In genomic region chrX:135985123-135985973, GRCh38 we compare ENCODE assay signal across 8 cellular contexts. TPM values are rescaled to one million over a fixed set of nuclear protein-coding genes. Genes with fewer than 3 reads are reported as not detected.
DNase-seq lines count a peak whose midpoint lies in the region; ATAC-seq and TF ChIP-seq lines count a peak whose summit lies in the region.

Gene SLC9A6 (plus strand): TSS chrX:135985435. CDS start chrX:135985659, 224 bp downstream.

- no peaks in the 10 kb centered on the region for H3K9me2 ChIP-seq in PC-3 (replicated peaks; ENCODE audit: low read length)

- H3K4me1 ChIP-seq in HUES48 (ENCODE audit: control insufficient read depth, insufficient read depth, low read length), result peaks cover 17% of the 10 kb centered on the region; the same call in 1 of the 2 replicates
- peaks cover 7% of the 10 kb centered on the region for H3K4me1 ChIP-seq in PC-3 (ENCODE audit: insufficient read depth, low read length)

- peak within 1 kb of the TSS; percentile 48 for H3K27ac Mint-ChIP-seq in Calu3 (ENCODE audit: unreplicated experiment)
- H3K27ac Mint-ChIP-seq in activated T-helper 1 cell treated with anti-CD3 and anti-CD28 coated beads, Interleukin-12 subunit alpha, Interleukin-12 subunit beta, Interleukin-2, Interleukin-4 antibody, amounts not matched to agents 30 ng/mL and 10 ng/mL and 1 ng/mL, durations not matched to agents 14 hours and 24 hours and 36 hours, result peak within 1 kb of the TSS; percentile 86
- peak within 1 kb of the TSS; percentile 86 to 96 (median 94) for H3K27ac Mint-ChIP-seq in naive thymus-derived CD8-positive, alpha-beta T cell

- no peaks in the 10 kb centered on the region for H4K20me1 ChIP-seq in PC-3 (ENCODE audit: low read length)

- peak within 1 kb of the TSS; percentile 89 for H3K4me3 Mint-ChIP-seq in Calu3 (ENCODE audit: low read depth, unreplicated experiment)
- H3K4me3 Mint-ChIP-seq in activated T-helper 1 cell treated with anti-CD3 and anti-CD28 coated beads, Interleukin-12 subunit alpha, Interleukin-12 subunit beta, Interleukin-2, Interleukin-4 antibody, amounts not matched to agents 30 ng/mL and 10 ng/mL and 1 ng/mL, durations not matched to agents 14 hours and 24 hours and 36 hours, result peak within 1 kb of the TSS; percentile 92
- H3K4me3 Mint-ChIP-seq in naive thymus-derived CD8-positive, alpha-beta T cell, result peak within 1 kb of the TSS; percentile 85 to 95 (median 91)

- H3K9me3 ChIP-seq in HUES48 (ENCODE audit: control insufficient read depth, insufficient read depth, low read length), result no peaks in the 10 kb centered on the region
- no peaks in the 10 kb centered on the region for H3K9me3 ChIP-seq in PC-3 (ENCODE audit: low read length)

- H3K4me2 ChIP-seq in PC-3 (ENCODE audit: low read length), result peak within 1 kb of the TSS; percentile 86

- H3K36me3 ChIP-seq in HUES48 (ENCODE audit: control insufficient read depth, insufficient read depth, low read length), result no peaks in the 10 kb centered on the region
- H3K36me3 ChIP-seq in PC-3 (ENCODE audit: low read depth, low read length), result no peaks in the 10 kb centered on the region

- peak within 1 kb of the TSS; percentile 87 for H2AFZ ChIP-seq in PC-3 (ENCODE audit: low read length)

- no peaks in the 10 kb centered on the region for H3K9me3 Mint-ChIP-seq in Calu3 (ENCODE audit: low read depth, unreplicated experiment)
- H3K9me3 Mint-ChIP-seq in activated T-helper 1 cell treated with anti-CD3 and anti-CD28 coated beads, Interleukin-12 subunit alpha, Interleukin-12 subunit beta, Interleukin-2, Interleukin-4 antibody, amounts not matched to agents 30 ng/mL and 10 ng/mL and 1 ng/mL, durations not matched to agents 14 hours and 24 hours and 36 hours, result no peaks in the 10 kb centered on the region
- no peaks in the 10 kb centered on the region for H3K9me3 Mint-ChIP-seq in naive thymus-derived CD8-positive, alpha-beta T cell

- peaks cover 41% of the 10 kb centered on the region for H3K79me2 ChIP-seq in PC-3 (ENCODE audit: low read length)

- H3K27me3 ChIP-seq in HUES48 (ENCODE audit: control insufficient read depth, insufficient read depth, low read length), result no peaks in the 10 kb centered on the region; the same call in 1 of the 2 replicates
- no peaks in the 10 kb centered on the region for H3K27me3 ChIP-seq in PC-3 (ENCODE audit: low read length)

- no peak for TF ChIP-seq CTCF in Calu3 (IDR thresholded peaks at IDR 0.05; ENCODE audit: unreplicated experiment)
- TF ChIP-seq CTCF in PC-3 (conservative IDR thresholded peaks at IDR 0.05; ENCODE audit: low read depth, low read length), result no peak

- H3K27ac ChIP-seq in HUES48 (ENCODE audit: low read depth, low read length), result peak within 1 kb of the TSS; percentile 45
- 0 out of 2 replicates have a peak within 1 kb of the TSS, but pooled peaks have one; percentile 16 for H3K27ac ChIP-seq in PC-3 (ENCODE audit: low read length)

- peak; percentile 81 for ATAC-seq in GM21360 (IDR thresholded peaks at IDR 0.05; ENCODE audit: unreplicated experiment)
- peak; percentile 89 for ATAC-seq in PC-3
- peak; percentile 84 to 87 for ATAC-seq in naive thymus-derived CD8-positive, alpha-beta T cell

- peaks cover 19% of the 10 kb centered on the region for H3K36me3 Mint-ChIP-seq in Calu3 (ENCODE audit: insufficient read depth, unreplicated experiment)
- H3K36me3 Mint-ChIP-seq in activated T-helper 1 cell treated with anti-CD3 and anti-CD28 coated beads, Interleukin-12 subunit alpha, Interleukin-12 subunit beta, Interleukin-2, Interleukin-4 antibody, amounts not matched to agents 30 ng/mL and 10 ng/mL and 1 ng/mL, durations not matched to agents 14 hours and 24 hours and 36 hours (ENCODE audit: low read depth), result no peaks in the 10 kb centered on the region
- H3K36me3 Mint-ChIP-seq in naive thymus-derived CD8-positive, alpha-beta T cell, result peaks cover 0 to 4% (median 2%) of the 10 kb centered on the region in 3 donors

- peak within 1 kb of the TSS; percentile 96 for H3K4me3 ChIP-seq in HUES48 (ENCODE audit: low read depth, low read length)
- H3K4me3 ChIP-seq in PC-3 (ENCODE audit: low read length), result peak within 1 kb of the TSS; percentile 71

- peak within 1 kb of the TSS; percentile 69 for H3K9ac ChIP-seq in HUES48 (ENCODE audit: low read depth, low read length)
- peak within 1 kb of the TSS; percentile 82 for H3K9ac ChIP-seq in PC-3 (ENCODE audit: low read length)

- no peaks in the 10 kb centered on the region for H3K27me3 Mint-ChIP-seq in Calu3 (ENCODE audit: unreplicated experiment)
- H3K27me3 Mint-ChIP-seq in activated T-helper 1 cell treated with anti-CD3 and anti-CD28 coated beads, Interleukin-12 subunit alpha, Interleukin-12 subunit beta, Interleukin-2, Interleukin-4 antibody, amounts not matched to agents 30 ng/mL and 10 ng/mL and 1 ng/mL, durations not matched to agents 14 hours and 24 hours and 36 hours (ENCODE audit: insufficient read depth), result no peaks in the 10 kb centered on the region
- no peaks in the 10 kb centered on the region for H3K27me3 Mint-ChIP-seq in naive thymus-derived CD8-positive, alpha-beta T cell

- no peaks in the 10 kb centered on the region for H3F3A ChIP-seq in PC-3 (ENCODE audit: low read length, unreplicated experiment)

- H3K4me1 Mint-ChIP-seq in Calu3 (ENCODE audit: low read depth, unreplicated experiment), result peaks cover 33% of the 10 kb centered on the region
- peaks cover 52% of the 10 kb centered on the region for H3K4me1 Mint-ChIP-seq in activated T-helper 1 cell treated with anti-CD3 and anti-CD28 coated beads, Interleukin-12 subunit alpha, Interleukin-12 subunit beta, Interleukin-2, Interleukin-4 antibody, amounts not matched to agents 30 ng/mL and 10 ng/mL and 1 ng/mL, durations not matched to agents 14 hours and 24 hours and 36 hours (ENCODE audit: low read depth)
- H3K4me1 Mint-ChIP-seq in naive thymus-derived CD8-positive, alpha-beta T cell, result peaks cover 37 to 72% (median 63%) of the 10 kb centered on the region in 4 donors

- intact Hi-C loops in Calu3 (cut with micrococcal nuclease; ENCODE audit: unreplicated experiment) (no loop called here), PC-3 (cut with micrococcal nuclease) (loop anchor here (1.0 kb wide), 1 partner anchor 8 kb away; no protein-coding TSS in a partner anchor)
- intact Hi-C loops in activated T-helper 1 cell treated with anti-CD3 and anti-CD28 coated beads, Interleukin-12 subunit alpha, Interleukin-12 subunit beta, Interleukin-2, Interleukin-4 antibody, amounts not matched to agents 30 ng/mL and 10 ng/mL and 1 ng/mL, durations not matched to agents 14 hours and 24 hours and 36 hours (cut with micrococcal nuclease), result loop anchor here (1.0 to 5.0 kb wide), 4 partner anchors 11 to 511 kb away; partner anchors contain the start of genes FHL1, HTATSF1 and MAP7D3

- BruUV-seq in Calu3 (replicated peaks; lab: Mats Ljungman, UMichigan) (no TSS peak), PC-3 (replicated peaks; lab: Mats Ljungman, UMichigan) (no TSS peak)

- CTCF ChIA-PET in Calu3 (lab: Charles Lee), result no interaction called here
- CTCF ChIA-PET in PC-3 (lab: Charles Lee), result interaction anchor here (0.7 kb wide), 1 partner anchor 1067 kb away, joined by 6 read pairs; no protein-coding TSS in a partner anchor

- POLR2A ChIA-PET in PC-3 (lab: Charles Lee; ENCODE audit: unreplicated experiment), result no interaction called here
- POLR2A ChIA-PET in naive thymus-derived CD8-positive, alpha-beta T cell (lab: Charles Lee), result interaction anchor here (0.6 to 3.8 kb wide), 4 partner anchors 11 to 894 kb away, joined by 3 to 32 read pairs (median 3); partner anchors contain the start of genes HTATSF1 and MMGT1

- DNase-seq in Calu3 (peak; percentile 79), PC-3 (peak; percentile 72), fibroblast of peridontal ligament (ENCODE audit: extremely low read depth) (peak; percentile 17)
- DNase-seq in activated T-helper 1 cell treated with anti-CD3 and anti-CD28 coated beads, Interleukin-12 subunit alpha, Interleukin-12 subunit beta, Interleukin-2, Interleukin-4 antibody, amounts not matched to agents 30 ng/mL and 10 ng/mL and 1 ng/mL, durations not matched to agents 14 hours and 24 hours and 36 hours (ENCODE audit: low spot score), result peak; percentile 59
- DNase-seq in naive thymus-derived CD8-positive, alpha-beta T cell, result peak; percentile 41 to 81 (median 56)
- DNase-seq in stimulated activated naive CD4-positive, alpha-beta T cell treated with Interleukin-2 at 50 U/mL for 16 hours (lab: John Stamatoyannopoulos, UW), result peak; percentile 61

RNA-seq across cellular contexts. Expression of gene SLC9A6, which starts in this region (rescaled TPM):
- 19.7 and 21.7 TPM in 2 replicates for total RNA-seq in Calu3 (2022)
- total RNA-seq in PC-3 (2014; rRNA removed), result 13.4 and 14.4 TPM in 2 replicates
- total RNA-seq in activated T-helper 1 cell treated with anti-CD3 and anti-CD28 coated beads, Interleukin-12 subunit alpha, Interleukin-12 subunit beta, Interleukin-2, Interleukin-4 antibody, amounts not matched to agents 30 ng/mL and 10 ng/mL and 1 ng/mL, durations not matched to agents 14 hours and 24 hours and 36 hours, result 12.7 and 13.4 TPM in 2 replicates
- total RNA-seq in naive thymus-derived CD8-positive, alpha-beta T cell, result 10 to 100 TPM; 16.3 to 18.6 TPM
- polyA plus RNA-seq in naive thymus-derived CD8-positive, alpha-beta T cell, result 10 to 100 TPM; 14.4 to 18.3 (median 17.1) TPM

Comparison
In these comparisons a context has a peak if more than half of its experiments do, and no peak if none do; other contexts are left out.
1. Peak in every context shown above with its lines: DNase-seq, ATAC-seq, H3K4me3 ChIP-seq and H3K27ac ChIP-seq.
2. DNase-seq: peak in every context shown above with its lines; median percentile 79 in Calu3; 72 in PC-3; 61 in stimulated activated naive CD4-positive, alpha-beta T cell treated with Interleukin-2 at 50 U/mL for 16 hours; 59 in activated T-helper 1 cell treated with anti-CD3 and anti-CD28 coated beads, Interleukin-12 subunit alpha, Interleukin-12 subunit beta, Interleukin-2, Interleukin-4 antibody, amounts not matched to agents 30 ng/mL and 10 ng/mL and 1 ng/mL, durations not matched to agents 14 hours and 24 hours and 36 hours; 56 in naive thymus-derived CD8-positive, alpha-beta T cell; 17 in fibroblast of peridontal ligament.